1 cellular context compared by ENCODE assay signal in the genomic region with DNA sequence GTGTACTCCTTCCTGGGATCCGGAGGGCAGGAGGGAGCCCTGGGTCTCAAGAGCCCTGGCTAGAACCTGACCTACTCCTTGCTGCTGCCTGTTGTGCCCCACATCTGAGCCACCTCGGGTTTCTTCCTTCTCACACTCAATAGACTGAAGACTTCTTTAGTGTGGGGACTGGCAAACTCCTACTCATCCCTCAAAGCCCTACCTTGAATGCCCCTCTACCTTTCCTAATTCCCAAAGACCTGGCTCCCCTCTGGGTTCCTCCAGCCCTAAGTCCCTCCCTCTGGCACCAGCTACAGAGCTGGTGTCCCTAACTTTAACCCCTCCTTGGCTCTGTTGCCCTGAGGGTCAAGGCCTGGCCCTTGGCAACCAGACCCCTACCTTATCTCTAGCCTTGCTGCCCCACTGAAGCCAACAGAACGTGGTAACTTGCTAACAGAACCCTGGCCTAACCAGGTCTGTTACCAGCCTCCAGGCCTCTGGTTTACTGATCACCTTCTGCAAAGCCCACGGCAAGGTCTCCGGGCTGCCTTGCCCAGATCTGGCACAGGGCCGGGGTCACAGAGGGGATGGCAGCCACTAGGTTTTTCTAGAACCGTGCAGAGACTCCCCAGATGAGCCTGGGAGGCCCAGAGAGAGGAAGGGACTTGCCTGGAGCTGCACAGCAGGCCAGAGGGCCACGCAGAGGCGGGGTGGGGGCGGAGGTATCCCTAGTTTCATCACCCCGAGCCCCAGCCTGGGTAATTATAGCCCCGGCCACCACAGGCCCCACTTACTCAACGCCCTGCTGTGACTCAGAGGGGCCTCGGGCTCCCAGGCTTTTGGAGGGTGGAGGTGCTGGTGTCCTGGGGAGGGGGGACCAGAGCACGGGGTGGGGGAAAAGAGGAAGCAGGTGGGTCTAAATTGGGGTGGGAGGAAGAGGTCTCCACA.
TF ChIP-seq lines count a peak whose summit lies in the region.

No MANE protein-coding gene starts in this region.

TF ChIP-seq in HepG2, 621 proteins besides CTCF, POLR2A, EP300 and RAD21 (continued from another document and continues in another):
- TF ChIP-seq, protein P1, sequence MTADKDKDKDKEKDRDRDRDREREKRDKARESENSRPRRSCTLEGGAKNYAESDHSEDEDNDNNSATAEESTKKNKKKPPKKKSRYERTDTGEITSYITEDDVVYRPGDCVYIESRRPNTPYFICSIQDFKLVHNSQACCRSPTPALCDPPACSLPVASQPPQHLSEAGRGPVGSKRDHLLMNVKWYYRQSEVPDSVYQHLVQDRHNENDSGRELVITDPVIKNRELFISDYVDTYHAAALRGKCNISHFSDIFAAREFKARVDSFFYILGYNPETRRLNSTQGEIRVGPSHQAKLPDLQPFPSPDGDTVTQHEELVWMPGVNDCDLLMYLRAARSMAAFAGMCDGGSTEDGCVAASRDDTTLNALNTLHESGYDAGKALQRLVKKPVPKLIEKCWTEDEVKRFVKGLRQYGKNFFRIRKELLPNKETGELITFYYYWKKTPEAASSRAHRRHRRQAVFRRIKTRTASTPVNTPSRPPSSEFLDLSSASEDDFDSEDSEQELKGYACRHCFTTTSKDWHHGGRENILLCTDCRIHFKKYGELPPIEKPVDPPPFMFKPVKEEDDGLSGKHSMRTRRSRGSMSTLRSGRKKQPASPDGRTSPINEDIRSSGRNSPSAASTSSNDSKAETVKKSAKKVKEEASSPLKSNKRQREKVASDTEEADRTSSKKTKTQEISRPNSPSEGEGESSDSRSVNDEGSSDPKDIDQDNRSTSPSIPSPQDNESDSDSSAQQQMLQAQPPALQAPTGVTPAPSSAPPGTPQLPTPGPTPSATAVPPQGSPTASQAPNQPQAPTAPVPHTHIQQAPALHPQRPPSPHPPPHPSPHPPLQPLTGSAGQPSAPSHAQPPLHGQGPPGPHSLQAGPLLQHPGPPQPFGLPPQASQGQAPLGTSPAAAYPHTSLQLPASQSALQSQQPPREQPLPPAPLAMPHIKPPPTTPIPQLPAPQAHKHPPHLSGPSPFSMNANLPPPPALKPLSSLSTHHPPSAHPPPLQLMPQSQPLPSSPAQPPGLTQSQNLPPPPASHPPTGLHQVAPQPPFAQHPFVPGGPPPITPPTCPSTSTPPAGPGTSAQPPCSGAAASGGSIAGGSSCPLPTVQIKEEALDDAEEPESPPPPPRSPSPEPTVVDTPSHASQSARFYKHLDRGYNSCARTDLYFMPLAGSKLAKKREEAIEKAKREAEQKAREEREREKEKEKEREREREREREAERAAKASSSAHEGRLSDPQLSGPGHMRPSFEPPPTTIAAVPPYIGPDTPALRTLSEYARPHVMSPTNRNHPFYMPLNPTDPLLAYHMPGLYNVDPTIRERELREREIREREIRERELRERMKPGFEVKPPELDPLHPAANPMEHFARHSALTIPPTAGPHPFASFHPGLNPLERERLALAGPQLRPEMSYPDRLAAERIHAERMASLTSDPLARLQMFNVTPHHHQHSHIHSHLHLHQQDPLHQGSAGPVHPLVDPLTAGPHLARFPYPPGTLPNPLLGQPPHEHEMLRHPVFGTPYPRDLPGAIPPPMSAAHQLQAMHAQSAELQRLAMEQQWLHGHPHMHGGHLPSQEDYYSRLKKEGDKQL (CRISPR knock-in tag; IDR thresholded peaks at IDR 0.05; ENCODE audit: low read depth): no peak
- TF ChIP-seq RARA (CRISPR knock-in tag; IDR thresholded peaks at IDR 0.05) (no peak), NFE2L2 (IDR thresholded peaks at IDR 0.05; ENCODE audit: low read length) (no peak), ZNF225 (CRISPR knock-in tag; IDR thresholded peaks at IDR 0.05) (0 out of 2 replicates have a peak, but pooled peaks have one; percentile 26), MAZ (IDR thresholded peaks at IDR 0.05; ENCODE audit: borderline replicate concordance, low read depth, low read length) (no peak), MAZ (CRISPR knock-in tag; IDR thresholded peaks at IDR 0.05; ENCODE audit: low read depth) (0 out of 2 replicates have a peak, but pooled peaks have one; percentile 33), NR2C2 (CRISPR knock-in tag; IDR thresholded peaks at IDR 0.05; ENCODE audit: borderline replicate concordance) (no peak), ZFP41 (CRISPR knock-in tag; IDR thresholded peaks at IDR 0.05; ENCODE audit: borderline replicate concordance) (no peak), ZNF788 (CRISPR knock-in tag; IDR thresholded peaks at IDR 0.05; ENCODE audit: borderline replicate concordance) (peak; percentile 63; the same call in 1 of the 2 replicates), IKZF1 (IDR thresholded peaks at IDR 0.05) (no peak), SRSF1 (optimal IDR thresholded peaks at IDR 0.05; ENCODE audit: low read depth, low read length) (peak; percentile 17), KMT2A (CRISPR knock-in tag; IDR thresholded peaks at IDR 0.05) (0 out of 2 replicates have a peak, but pooled peaks have one; percentile 19), KLF6 (CRISPR knock-in tag; IDR thresholded peaks at IDR 0.05) (no peak), ZNF687 (CRISPR knock-in tag; IDR thresholded peaks at IDR 0.05) (peak; percentile 32; the same call in 1 of the 2 replicates), ATF3 (CRISPR knock-in tag; IDR thresholded peaks at IDR 0.05) (peak; percentile 41; the same call in 1 of the 2 replicates), ZNF572 (CRISPR knock-in tag; IDR thresholded peaks at IDR 0.05) (peak; percentile 90; the same call in 1 of the 2 replicates), RBM39 (IDR thresholded peaks at IDR 0.05; ENCODE audit: low read depth, low read length, poor library complexity, severe bottlenecking) (no peak), ARID2 (CRISPR knock-in tag; IDR thresholded peaks at IDR 0.05; ENCODE audit: borderline replicate concordance) (no peak), MBNL3 (CRISPR knock-in tag; conservative IDR thresholded peaks at IDR 0.05) (no peak), HMGXB4 (CRISPR knock-in tag; IDR thresholded peaks at IDR 0.05; ENCODE audit: borderline replicate concordance in 1 of 2, low read depth in 1 of 2) (no peak), ZNF777 (CRISPR knock-in tag; IDR thresholded peaks at IDR 0.05) (no peak), ZNF501 (CRISPR knock-in tag; IDR thresholded peaks at IDR 0.05) (0 out of 2 replicates have a peak, but pooled peaks have one; percentile 59), CEBPB (IDR thresholded peaks at IDR 0.05; ENCODE audit: borderline replicate concordance, low read depth, low read length) (peak; percentile 33; the same call in 1 of the 2 replicates), ATF4 (CRISPR knock-in tag; IDR thresholded peaks at IDR 0.05) (peak in 1 of 2 experiments; percentile 78; a peak in 1 of 4 replicates)
- TF ChIP-seq, protein P2, sequence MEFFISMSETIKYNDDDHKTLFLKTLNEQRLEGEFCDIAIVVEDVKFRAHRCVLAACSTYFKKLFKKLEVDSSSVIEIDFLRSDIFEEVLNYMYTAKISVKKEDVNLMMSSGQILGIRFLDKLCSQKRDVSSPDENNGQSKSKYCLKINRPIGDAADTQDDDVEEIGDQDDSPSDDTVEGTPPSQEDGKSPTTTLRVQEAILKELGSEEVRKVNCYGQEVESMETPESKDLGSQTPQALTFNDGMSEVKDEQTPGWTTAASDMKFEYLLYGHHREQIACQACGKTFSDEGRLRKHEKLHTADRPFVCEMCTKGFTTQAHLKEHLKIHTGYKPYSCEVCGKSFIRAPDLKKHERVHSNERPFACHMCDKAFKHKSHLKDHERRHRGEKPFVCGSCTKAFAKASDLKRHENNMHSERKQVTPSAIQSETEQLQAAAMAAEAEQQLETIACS (CRISPR knock-in tag; IDR thresholded peaks at IDR 0.05): no peak
- TF ChIP-seq, protein P3, sequence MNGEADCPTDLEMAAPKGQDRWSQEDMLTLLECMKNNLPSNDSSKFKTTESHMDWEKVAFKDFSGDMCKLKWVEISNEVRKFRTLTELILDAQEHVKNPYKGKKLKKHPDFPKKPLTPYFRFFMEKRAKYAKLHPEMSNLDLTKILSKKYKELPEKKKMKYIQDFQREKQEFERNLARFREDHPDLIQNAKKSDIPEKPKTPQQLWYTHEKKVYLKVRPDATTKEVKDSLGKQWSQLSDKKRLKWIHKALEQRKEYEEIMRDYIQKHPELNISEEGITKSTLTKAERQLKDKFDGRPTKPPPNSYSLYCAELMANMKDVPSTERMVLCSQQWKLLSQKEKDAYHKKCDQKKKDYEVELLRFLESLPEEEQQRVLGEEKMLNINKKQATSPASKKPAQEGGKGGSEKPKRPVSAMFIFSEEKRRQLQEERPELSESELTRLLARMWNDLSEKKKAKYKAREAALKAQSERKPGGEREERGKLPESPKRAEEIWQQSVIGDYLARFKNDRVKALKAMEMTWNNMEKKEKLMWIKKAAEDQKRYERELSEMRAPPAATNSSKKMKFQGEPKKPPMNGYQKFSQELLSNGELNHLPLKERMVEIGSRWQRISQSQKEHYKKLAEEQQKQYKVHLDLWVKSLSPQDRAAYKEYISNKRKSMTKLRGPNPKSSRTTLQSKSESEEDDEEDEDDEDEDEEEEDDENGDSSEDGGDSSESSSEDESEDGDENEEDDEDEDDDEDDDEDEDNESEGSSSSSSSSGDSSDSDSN (CRISPR knock-in tag; IDR thresholded peaks at IDR 0.05): no peak
- TF ChIP-seq, protein P4, sequence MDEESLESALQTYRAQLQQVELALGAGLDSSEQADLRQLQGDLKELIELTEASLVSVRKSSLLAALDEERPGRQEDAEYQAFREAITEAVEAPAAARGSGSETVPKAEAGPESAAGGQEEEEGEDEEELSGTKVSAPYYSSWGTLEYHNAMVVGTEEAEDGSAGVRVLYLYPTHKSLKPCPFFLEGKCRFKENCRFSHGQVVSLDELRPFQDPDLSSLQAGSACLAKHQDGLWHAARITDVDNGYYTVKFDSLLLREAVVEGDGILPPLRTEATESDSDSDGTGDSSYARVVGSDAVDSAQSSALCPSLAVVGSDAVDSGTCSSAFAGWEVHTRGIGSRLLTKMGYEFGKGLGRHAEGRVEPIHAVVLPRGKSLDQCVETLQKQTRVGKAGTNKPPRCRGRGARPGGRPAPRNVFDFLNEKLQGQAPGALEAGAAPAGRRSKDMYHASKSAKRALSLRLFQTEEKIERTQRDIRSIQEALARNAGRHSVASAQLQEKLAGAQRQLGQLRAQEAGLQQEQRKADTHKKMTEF (CRISPR knock-in tag; IDR thresholded peaks at IDR 0.05): no peak
- TF ChIP-seq, protein P5, sequence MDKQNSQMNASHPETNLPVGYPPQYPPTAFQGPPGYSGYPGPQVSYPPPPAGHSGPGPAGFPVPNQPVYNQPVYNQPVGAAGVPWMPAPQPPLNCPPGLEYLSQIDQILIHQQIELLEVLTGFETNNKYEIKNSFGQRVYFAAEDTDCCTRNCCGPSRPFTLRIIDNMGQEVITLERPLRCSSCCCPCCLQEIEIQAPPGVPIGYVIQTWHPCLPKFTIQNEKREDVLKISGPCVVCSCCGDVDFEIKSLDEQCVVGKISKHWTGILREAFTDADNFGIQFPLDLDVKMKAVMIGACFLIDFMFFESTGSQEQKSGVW (CRISPR knock-in tag; IDR thresholded peaks at IDR 0.05; ENCODE audit: borderline replicate concordance): no peak
